In genomic region chr9:13589044-13589737, GRCh38 we compare ENCODE assay signal across 24 cellular contexts.
"Had no signal": no experiment of that assay in that cellular context is flagged by ENCODE, and none has a peak within 500 bp of the region (broad histone marks: within the 10 kb centered on the region; RNA-seq: fewer than 3 reads in every experiment).

No MANE protein-coding gene starts in this region.

- H3K36me3 ChIP-seq: gastrocnemius medialis, ovary, sigmoid colon, thyroid gland, upper lobe of right lung had no signal

- H3K4me3 ChIP-seq: gastrocnemius medialis, ovary, sigmoid colon, thyroid gland, upper lobe of right lung had no signal

- H3K4me1 Mint-ChIP-seq: activated CD8-positive, alpha-beta memory T cell treated with anti-CD3 and anti-CD28 coated beads, Interleukin-2, amount 10 ng/mL, durations not matched to agents 7 days and 5 days; naive thymus-derived CD4-positive, alpha-beta T cell; stimulated activated effector memory CD8-positive, alpha-beta T cell treated with anti-CD3 and anti-CD28 coated beads, Interleukin-12 subunit alpha, Interleukin-12 subunit beta, amount 100 ng/mL, for 72 hours; stimulated activated naive CD8-positive, alpha-beta T cell treated with anti-CD3 and anti-CD28 coated beads, Interleukin-15, amount 100 ng/mL, for 72 hours; T-helper 17 cell had no signal

- H3K9me3 ChIP-seq: gastrocnemius medialis, ovary, sigmoid colon, thyroid gland, upper lobe of right lung had no signal

- H3K27ac ChIP-seq: ovary, sigmoid colon, thyroid gland, upper lobe of right lung had no signal

- H3K36me3 Mint-ChIP-seq: activated CD8-positive, alpha-beta memory T cell treated with anti-CD3 and anti-CD28 coated beads, Interleukin-2, amount 10 ng/mL, durations not matched to agents 7 days and 5 days; activated naive CD8-positive, alpha-beta T cell; naive thymus-derived CD4-positive, alpha-beta T cell; stimulated activated effector memory CD8-positive, alpha-beta T cell treated with anti-CD3 and anti-CD28 coated beads, Interleukin-12 subunit alpha, Interleukin-12 subunit beta, amount 100 ng/mL, for 72 hours had no signal

- H3K27me3 ChIP-seq: gastrocnemius medialis, ovary, sigmoid colon, thyroid gland, upper lobe of right lung had no signal

- DNase-seq: activated CD8-positive, alpha-beta memory T cell treated with anti-CD3 and anti-CD28 coated beads, Interleukin-2, amount 10 ng/mL, durations not matched to agents 7 days and 5 days; activated CD8-positive, alpha-beta T cell treated with anti-CD3 and anti-CD28 coated beads, Interleukin-2, amount 10 ng/mL, durations not matched to agents 7 days and 5 days; activated naive CD4-positive, alpha-beta T cell; activated T-cell treated with anti-CD3 and anti-CD28 coated beads for 4 hours; activated T-cell treated with anti-CD3 and anti-CD28 coated beads, Interleukin-2, amount 50 U/mL, for 72 hours; effector memory CD4-positive, alpha-beta T cell; gastrocnemius medialis; glutamatergic neuron; naive thymus-derived CD4-positive, alpha-beta T cell; ovary; retina; sigmoid colon; small intestine; stimulated activated CD4-positive, alpha-beta T cell treated with anti-CD3 and anti-CD28 coated beads, Interleukin-4, amount 100 ng/mL, for 24 hours; stimulated activated naive CD8-positive, alpha-beta T cell treated with anti-CD3 and anti-CD28 coated beads, Interleukin-15, amount 100 ng/mL, for 72 hours; T-helper 17 cell; T1000; thyroid gland; upper lobe of right lung had no signal

- ATAC-seq: activated CD8-positive, alpha-beta memory T cell treated with anti-CD3 and anti-CD28 coated beads, Interleukin-2, amount 10 ng/mL, durations not matched to agents 7 days and 5 days; activated CD8-positive, alpha-beta T cell treated with anti-CD3 and anti-CD28 coated beads, Interleukin-2, amount 10 ng/mL, durations not matched to agents 7 days and 5 days; activated T-cell treated with anti-CD3 and anti-CD28 coated beads, Interleukin-2, amount 50 U/mL, for 72 hours; naive thymus-derived CD4-positive, alpha-beta T cell; stimulated activated effector memory CD8-positive, alpha-beta T cell treated with anti-CD3 and anti-CD28 coated beads, Interleukin-12 subunit alpha, Interleukin-12 subunit beta, amount 100 ng/mL, for 72 hours; stimulated activated naive CD8-positive, alpha-beta T cell treated with anti-CD3 and anti-CD28 coated beads, Interleukin-15, amount 100 ng/mL, for 72 hours; T-helper 17 cell had no signal

- H3K4me3 Mint-ChIP-seq: activated CD8-positive, alpha-beta memory T cell treated with anti-CD3 and anti-CD28 coated beads, Interleukin-2, amount 10 ng/mL, durations not matched to agents 7 days and 5 days; activated CD8-positive, alpha-beta T cell treated with anti-CD3 and anti-CD28 coated beads, Interleukin-2, amount 10 ng/mL, durations not matched to agents 7 days and 5 days; activated naive CD8-positive, alpha-beta T cell; activated T-cell treated with anti-CD3 and anti-CD28 coated beads, Interleukin-2, amount 50 U/mL, for 72 hours; naive thymus-derived CD4-positive, alpha-beta T cell; stimulated activated effector memory CD8-positive, alpha-beta T cell treated with anti-CD3 and anti-CD28 coated beads, Interleukin-12 subunit alpha, Interleukin-12 subunit beta, amount 100 ng/mL, for 72 hours; stimulated activated naive CD8-positive, alpha-beta T cell treated with anti-CD3 and anti-CD28 coated beads, Interleukin-15, amount 100 ng/mL, for 72 hours; T-helper 17 cell had no signal

- H3K27ac Mint-ChIP-seq: activated CD8-positive, alpha-beta memory T cell treated with anti-CD3 and anti-CD28 coated beads, Interleukin-2, amount 10 ng/mL, durations not matched to agents 7 days and 5 days; activated CD8-positive, alpha-beta T cell treated with anti-CD3 and anti-CD28 coated beads, Interleukin-2, amount 10 ng/mL, durations not matched to agents 7 days and 5 days; activated naive CD8-positive, alpha-beta T cell; activated T-cell treated with anti-CD3 and anti-CD28 coated beads, Interleukin-2, amount 50 U/mL, for 72 hours; naive thymus-derived CD4-positive, alpha-beta T cell; progenitor cell of endocrine pancreas; stimulated activated effector memory CD8-positive, alpha-beta T cell treated with anti-CD3 and anti-CD28 coated beads, Interleukin-12 subunit alpha, Interleukin-12 subunit beta, amount 100 ng/mL, for 72 hours; stimulated activated naive CD8-positive, alpha-beta T cell treated with anti-CD3 and anti-CD28 coated beads, Interleukin-15, amount 100 ng/mL, for 72 hours; T-helper 17 cell had no signal

- FAIRE-seq: bronchial epithelial cell, colon, small intestine had no signal

- H3K27me3 Mint-ChIP-seq: activated CD8-positive, alpha-beta memory T cell treated with anti-CD3 and anti-CD28 coated beads, Interleukin-2, amount 10 ng/mL, durations not matched to agents 7 days and 5 days; activated naive CD8-positive, alpha-beta T cell; naive thymus-derived CD4-positive, alpha-beta T cell; progenitor cell of endocrine pancreas; stimulated activated naive CD8-positive, alpha-beta T cell treated with anti-CD3 and anti-CD28 coated beads, Interleukin-15, amount 100 ng/mL, for 72 hours; T-helper 17 cell had no signal
